Comparison of ENCODE assay signal across 8 cellular contexts in the genomic region with DNA sequence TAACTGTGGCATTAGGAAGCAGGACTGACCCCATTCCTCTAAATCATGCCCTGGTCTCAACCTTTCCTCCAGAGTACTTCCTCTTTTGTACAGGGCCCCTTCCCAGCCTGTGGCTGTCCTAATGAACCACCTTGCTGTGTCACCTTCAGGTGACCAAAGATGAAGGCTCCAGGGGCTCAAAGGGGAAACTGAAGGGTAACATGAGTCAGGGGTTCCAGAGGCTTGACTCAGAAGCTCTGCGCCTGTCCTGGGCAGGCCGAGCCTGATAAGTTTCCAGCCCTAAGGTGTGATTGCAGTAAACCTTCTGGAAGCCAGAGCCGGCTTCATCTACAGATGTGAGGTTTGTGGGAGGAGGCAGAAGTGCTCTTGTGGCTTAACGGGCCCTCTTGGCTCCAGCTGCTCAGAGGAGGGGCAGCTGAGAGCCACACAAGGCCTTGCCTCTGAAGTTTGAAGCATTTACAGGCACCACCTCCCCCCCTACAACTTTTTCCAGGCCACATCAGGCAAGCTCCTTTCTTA.
DNase-seq lines count a peak whose midpoint lies in the region; ATAC-seq, FAIRE-seq and TF ChIP-seq lines count a peak whose summit lies in the region.

No MANE protein-coding gene starts in this region.

- H3K9me3 ChIP-seq in RWPE2 (ENCODE audit: severe bottlenecking) (no peaks in the 10 kb centered on the region), K562 (replicated peaks; ENCODE audit: control insufficient read depth, insufficient read depth, low read depth, low read length) (no peaks in the 10 kb centered on the region), colonic mucosa (no peaks in the 10 kb centered on the region)

- ATAC-seq in HG02970 (IDR thresholded peaks at IDR 0.05; ENCODE audit: low FRiP score, unreplicated experiment) (peak; percentile 49), RWPE2 (ENCODE audit: low read depth) (peak; percentile 76), K562 (peak; percentile 91), Right ventricle myocardium inferior (no peak)

- H3K27ac ChIP-seq in RWPE2 (ENCODE audit: poor library complexity, severe bottlenecking) (peak overlapping the region; percentile 10), K562 (ENCODE audit: extremely low read depth, low read depth, low read length) (peak overlapping the region; percentile 50; the same call in 2 of the 3 replicates), colonic mucosa (no peak overlapping the region)

- peak; percentile 97 for FAIRE-seq in K562 (lab: Jason Lieb, UNC)

- TF ChIP-seq CTCF in RWPE2 (IDR thresholded peaks at IDR 0.05; ENCODE audit: poor library complexity, severe bottlenecking), result no peak
- no peak for TF ChIP-seq CTCF in K562 (IDR thresholded peaks at IDR 0.05 in 2 of 3, conservative IDR thresholded peaks at IDR 0.05 in 1 of 3; ENCODE audit: insufficient read depth in 2 of 3, low read depth in 1 of 3, low read length in 3 of 3)
- TF ChIP-seq CTCF in colonic mucosa (IDR thresholded peaks at IDR 0.05), result no peak

- H3K4me1 ChIP-seq in RWPE2 (ENCODE audit: insufficient read depth, poor library complexity, severe bottlenecking) (peaks cover 14% of the 10 kb centered on the region), K562 (replicated peaks in 1 of 2; ENCODE audit: control insufficient read depth in 2 of 2, insufficient read depth in 2 of 2, low read length in 2 of 2) (peaks cover 33 to 44% of the 10 kb centered on the region in 2 experiments), colonic mucosa (peaks cover 10% of the 10 kb centered on the region)

- intact Hi-C loops in K562 (cut with micrococcal nuclease), result no loop called here
- intact Hi-C loops in colonic mucosa (cut with DNase I), result no loop called here
- intact Hi-C loops in Right ventricle myocardium inferior (cut with DNase I), result no loop called here

- H3K9me1 ChIP-seq in K562 (ENCODE audit: control insufficient read depth, insufficient read depth, low read length), result no peaks in the 10 kb centered on the region

- H3K79me2 ChIP-seq in K562 (ENCODE audit: control insufficient read depth, insufficient read depth, low read length), result no peaks in the 10 kb centered on the region

- CTCF ChIA-PET in K562 (lab: Yijun Ruan, JAX; ENCODE audit: low intra/inter-chr PET ratio), result no interaction called here

- H3K9ac ChIP-seq in K562 (ENCODE audit: insufficient read depth in 1 of 2, low read depth in 2 of 2, low read length in 2 of 2), result peak overlapping the region in 1 of 2 experiments; percentile 53; a peak in 1 of 4 replicates
- peak overlapping the region in 1 of 2 donors; percentile 32 for H3K9ac ChIP-seq in colonic mucosa (ENCODE audit: low read depth in 2 of 2, low read length in 2 of 2)

- no peaks in the 10 kb centered on the region for H3K27me3 ChIP-seq in RWPE2 (ENCODE audit: insufficient read depth, poor library complexity, severe bottlenecking)
- H3K27me3 ChIP-seq in K562 (ENCODE audit: control insufficient read depth in 2 of 2, insufficient read depth in 2 of 2, low read length in 2 of 2), result no peaks in the 10 kb centered on the region
- H3K27me3 ChIP-seq in colonic mucosa, result no peaks in the 10 kb centered on the region

- TF ChIP-seq POLR2A in GM18951 (IDR thresholded peaks at IDR 0.05; ENCODE audit: extremely low read depth, insufficient read depth, insufficient read length) (peak; percentile 49), K562 (conservative IDR thresholded peaks at IDR 0.05) (no peak)

- H3K36me3 ChIP-seq in RWPE2 (ENCODE audit: low read depth) (no peaks in the 10 kb centered on the region), K562 (ENCODE audit: control insufficient read depth, insufficient read depth, low read length) (peaks cover 19% of the 10 kb centered on the region; the same call in 2 of the 3 replicates), colonic mucosa (no peaks in the 10 kb centered on the region)

- BruUV-seq in K562 (replicated peaks; lab: Mats Ljungman, UMichigan), result no TSS peak

- H3K4me3 ChIP-seq in RWPE2 (ENCODE audit: severe bottlenecking), result no peak overlapping the region
- no peak overlapping the region for H3K4me3 ChIP-seq in K562
- no peak overlapping the region for H3K4me3 ChIP-seq in colonic mucosa

- H2AFZ ChIP-seq in K562 (ENCODE audit: low read depth, low read length), result no peak overlapping the region

- POLR2A ChIA-PET in K562 (lab: Yijun Ruan, JAX), result interaction anchor here (0.6 to 1.6 kb wide), 4 partner anchors 8 to 151 kb away, joined by 3 to 6 read pairs (median 4); no protein-coding TSS in a partner anchor

- in situ Hi-C loops in GM18951 (cut with MboI; ENCODE audit: low sequenced_read_pairs, unreplicated experiment) (no loop called here), K562 (cut with MboI) (no loop called here)

- TF ChIP-seq EP300 in K562 (IDR thresholded peaks at IDR 0.05; ENCODE audit: low read length), result peak; percentile 41; the same call in 1 of the 2 replicates

- 0 out of 4 replicates have a peak, but pooled peaks have one; percentile 6 to 20 for TF ChIP-seq RAD21 in K562 (CRISPR knock-in tag; conservative IDR thresholded peaks at IDR 0.05 in 1 of 2, IDR thresholded peaks at IDR 0.05 in 1 of 2)

- DNase-seq in RWPE2 (ENCODE audit: low spot score), result no peak
- DNase-seq in K562 (ENCODE audit: extremely low read depth in 1 of 4, low spot score in 3 of 4), result peak; percentile 76 to 89 (median 80)
- DNase-seq in stimulated activated CD4-positive, alpha-beta T cell treated with anti-CD3 and anti-CD28 coated beads, Interleukin-12 subunit alpha, Interleukin-12 subunit beta, amount 100 ng/mL, for 48 hours (ENCODE audit: low read depth in 2 of 3, low spot score in 1 of 3), result peak in 2 of 3 donors; percentile 62 to 81
- DNase-seq in colonic mucosa, result no peak
- DNase-seq in iPS-NIHi11 (ENCODE audit: low spot score), result no peak
- no peak for DNase-seq in Right ventricle myocardium inferior (ENCODE audit: missing footprints)

- H3K4me2 ChIP-seq in K562 (ENCODE audit: insufficient read depth, low read length), result no peak overlapping the region

- WGBS in K562 (ENCODE audit: insufficient coverage, low coverage, missing lambda C conversion rate), result 0% methylated on average over 4 of the region's 4 CpGs

- peaks cover 15% of the 10 kb centered on the region; the same call in 1 of the 2 replicates for H4K20me1 ChIP-seq in K562 (replicated peaks; ENCODE audit: control insufficient read depth, insufficient read depth, low read length)

TF ChIP-seq in K562, 482 proteins besides CTCF, POLR2A, EP300 and RAD21 (continues in another document):
- TF ChIP-seq PHTF2 (CRISPR knock-in tag; IDR thresholded peaks at IDR 0.05) (peak; percentile 41; the same call in 1 of the 2 replicates), ZNF316 (IDR thresholded peaks at IDR 0.05) (peak; percentile 50), RNF2 (IDR thresholded peaks at IDR 0.05) (peak; percentile 79; the same call in 1 of the 2 replicates), TRIM25 (IDR thresholded peaks at IDR 0.05; ENCODE audit: borderline replicate concordance) (no peak), ELF2 (CRISPR knock-in tag; IDR thresholded peaks at IDR 0.05) (no peak), ARID1B (IDR thresholded peaks at IDR 0.05) (peak; percentile 78), TARDBP (IDR thresholded peaks at IDR 0.05) (no peak), HNRNPH1 (optimal IDR thresholded peaks at IDR 0.05; ENCODE audit: low read depth, low read length) (no peak), SMARCC2 (IDR thresholded peaks at IDR 0.05; ENCODE audit: low read depth) (no peak), BACH1 (tag; IDR thresholded peaks at IDR 0.05) (peak; percentile 92; the same call in 1 of the 2 replicates), RBFOX2 (IDR thresholded peaks at IDR 0.05; ENCODE audit: low read depth, low read length) (no peak)
- TF ChIP-seq, protein P1, sequence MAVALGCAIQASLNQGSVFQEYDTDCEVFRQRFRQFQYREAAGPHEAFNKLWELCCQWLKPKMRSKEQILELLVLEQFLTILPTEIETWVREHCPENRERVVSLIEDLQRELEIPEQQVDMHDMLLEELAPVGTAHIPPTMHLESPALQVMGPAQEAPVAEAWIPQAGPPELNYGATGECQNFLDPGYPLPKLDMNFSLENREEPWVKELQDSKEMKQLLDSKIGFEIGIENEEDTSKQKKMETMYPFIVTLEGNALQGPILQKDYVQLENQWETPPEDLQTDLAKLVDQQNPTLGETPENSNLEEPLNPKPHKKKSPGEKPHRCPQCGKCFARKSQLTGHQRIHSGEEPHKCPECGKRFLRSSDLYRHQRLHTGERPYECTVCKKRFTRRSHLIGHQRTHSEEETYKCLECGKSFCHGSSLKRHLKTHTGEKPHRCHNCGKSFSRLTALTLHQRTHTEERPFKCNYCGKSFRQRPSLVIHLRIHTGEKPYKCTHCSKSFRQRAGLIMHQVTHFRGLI (CRISPR knock-in tag; IDR thresholded peaks at IDR 0.05), result no peak

Comparison
In these comparisons a context has a peak if more than half of its experiments do, and no peak if none do; other contexts are left out.
1. DNase-seq: peak in K562 (4 of 4) and stimulated activated CD4-positive, alpha-beta T cell treated with anti-CD3 and anti-CD28 coated beads, Interleukin-12 subunit alpha, Interleukin-12 subunit beta, amount 100 ng/mL, for 48 hours (2 of 3); none in RWPE2 (single experiment), colonic mucosa (single experiment), iPS-NIHi11 (single experiment) and Right ventricle myocardium inferior (single experiment).